ENCODE assay signal across 1 cellular context in genomic region chr11:102306048-102306575, GRCh38.
TF ChIP-seq lines count a peak whose summit lies in the region.

No MANE protein-coding gene starts in this region.

TF ChIP-seq in HepG2, 621 proteins besides CTCF, POLR2A, EP300 and RAD21 (continued from another document):
- TF ChIP-seq, protein P1, sequence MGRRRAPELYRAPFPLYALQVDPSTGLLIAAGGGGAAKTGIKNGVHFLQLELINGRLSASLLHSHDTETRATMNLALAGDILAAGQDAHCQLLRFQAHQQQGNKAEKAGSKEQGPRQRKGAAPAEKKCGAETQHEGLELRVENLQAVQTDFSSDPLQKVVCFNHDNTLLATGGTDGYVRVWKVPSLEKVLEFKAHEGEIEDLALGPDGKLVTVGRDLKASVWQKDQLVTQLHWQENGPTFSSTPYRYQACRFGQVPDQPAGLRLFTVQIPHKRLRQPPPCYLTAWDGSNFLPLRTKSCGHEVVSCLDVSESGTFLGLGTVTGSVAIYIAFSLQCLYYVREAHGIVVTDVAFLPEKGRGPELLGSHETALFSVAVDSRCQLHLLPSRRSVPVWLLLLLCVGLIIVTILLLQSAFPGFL (CRISPR knock-in tag; IDR thresholded peaks at IDR 0.05), result no peak
- TF ChIP-seq ZNF552 (CRISPR knock-in tag; IDR thresholded peaks at IDR 0.05; ENCODE audit: borderline replicate concordance) (no peak), MLLT10 (CRISPR knock-in tag; IDR thresholded peaks at IDR 0.05) (no peak), ZKSCAN8 (CRISPR knock-in tag; IDR thresholded peaks at IDR 0.05; ENCODE audit: borderline replicate concordance) (no peak), ZNF670 (CRISPR knock-in tag; IDR thresholded peaks at IDR 0.05; ENCODE audit: borderline replicate concordance) (no peak), RFXAP (CRISPR knock-in tag; IDR thresholded peaks at IDR 0.05; ENCODE audit: borderline replicate concordance) (no peak), ZSCAN21 (CRISPR knock-in tag; IDR thresholded peaks at IDR 0.05; ENCODE audit: borderline replicate concordance) (no peak), RBM22 (optimal IDR thresholded peaks at IDR 0.05; ENCODE audit: low read length) (no peak), ARID3A (IDR thresholded peaks at IDR 0.05; ENCODE audit: low read depth, low read length) (no peak), IRX3 (CRISPR knock-in tag; IDR thresholded peaks at IDR 0.05; ENCODE audit: borderline replicate concordance, low read depth) (no peak)
- TF ChIP-seq, protein P2, sequence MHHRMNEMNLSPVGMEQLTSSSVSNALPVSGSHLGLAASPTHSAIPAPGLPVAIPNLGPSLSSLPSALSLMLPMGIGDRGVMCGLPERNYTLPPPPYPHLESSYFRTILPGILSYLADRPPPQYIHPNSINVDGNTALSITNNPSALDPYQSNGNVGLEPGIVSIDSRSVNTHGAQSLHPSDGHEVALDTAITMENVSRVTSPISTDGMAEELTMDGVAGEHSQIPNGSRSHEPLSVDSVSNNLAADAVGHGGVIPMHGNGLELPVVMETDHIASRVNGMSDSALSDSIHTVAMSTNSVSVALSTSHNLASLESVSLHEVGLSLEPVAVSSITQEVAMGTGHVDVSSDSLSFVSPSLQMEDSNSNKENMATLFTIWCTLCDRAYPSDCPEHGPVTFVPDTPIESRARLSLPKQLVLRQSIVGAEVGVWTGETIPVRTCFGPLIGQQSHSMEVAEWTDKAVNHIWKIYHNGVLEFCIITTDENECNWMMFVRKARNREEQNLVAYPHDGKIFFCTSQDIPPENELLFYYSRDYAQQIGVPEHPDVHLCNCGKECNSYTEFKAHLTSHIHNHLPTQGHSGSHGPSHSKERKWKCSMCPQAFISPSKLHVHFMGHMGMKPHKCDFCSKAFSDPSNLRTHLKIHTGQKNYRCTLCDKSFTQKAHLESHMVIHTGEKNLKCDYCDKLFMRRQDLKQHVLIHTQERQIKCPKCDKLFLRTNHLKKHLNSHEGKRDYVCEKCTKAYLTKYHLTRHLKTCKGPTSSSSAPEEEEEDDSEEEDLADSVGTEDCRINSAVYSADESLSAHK (CRISPR knock-in tag; IDR thresholded peaks at IDR 0.05; ENCODE audit: borderline replicate concordance), result no peak
